Comparison of ENCODE assay signal across 1 cellular context in the genomic region with DNA sequence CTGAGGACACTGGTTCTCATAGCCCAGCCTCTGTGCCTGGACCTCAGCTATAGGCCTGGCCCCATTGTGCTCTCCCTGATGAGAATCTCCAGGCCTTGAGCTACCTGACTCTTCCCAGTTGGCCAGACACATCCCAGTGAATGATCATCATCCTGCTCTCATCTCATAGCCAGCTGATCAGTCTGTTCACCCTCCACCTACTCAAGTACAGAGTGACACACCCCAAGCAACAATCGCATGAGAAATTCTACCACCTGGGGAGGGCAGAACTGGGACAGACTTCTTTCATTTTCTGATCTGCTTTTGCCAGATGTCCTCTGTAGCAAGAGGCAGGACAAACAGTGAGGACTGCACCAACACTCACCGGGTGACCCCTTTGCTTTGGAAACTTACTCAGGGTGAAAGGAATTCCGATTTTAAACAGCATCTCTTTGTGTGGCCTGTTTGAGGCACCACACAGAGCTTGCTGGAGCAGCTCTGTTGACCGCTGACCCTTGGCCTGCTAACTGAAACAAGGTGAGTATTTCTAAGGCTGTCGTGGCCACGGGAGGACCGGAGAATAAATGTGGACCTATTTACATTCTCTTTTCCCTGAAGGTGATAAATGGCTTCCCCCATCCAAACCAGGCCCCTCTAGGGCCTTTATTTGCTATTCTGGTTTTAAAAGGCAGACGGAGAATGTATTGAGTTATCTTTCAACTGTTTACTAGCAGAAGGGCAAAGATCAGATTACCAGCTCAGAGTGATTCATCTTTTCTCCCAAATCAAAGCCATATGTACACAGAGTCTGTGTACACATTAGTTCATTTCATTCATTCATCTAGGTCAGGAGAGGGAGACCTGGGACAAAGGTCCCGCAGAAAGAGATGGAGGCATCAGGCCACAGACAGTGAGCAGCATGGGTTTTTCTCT.
TF ChIP-seq lines count a peak whose summit lies in the region.

No MANE protein-coding gene starts in this region.

TF ChIP-seq in HepG2, 621 proteins besides CTCF, POLR2A, EP300 and RAD21 (continued from another document and continues in another):
- TF ChIP-seq, protein P1, sequence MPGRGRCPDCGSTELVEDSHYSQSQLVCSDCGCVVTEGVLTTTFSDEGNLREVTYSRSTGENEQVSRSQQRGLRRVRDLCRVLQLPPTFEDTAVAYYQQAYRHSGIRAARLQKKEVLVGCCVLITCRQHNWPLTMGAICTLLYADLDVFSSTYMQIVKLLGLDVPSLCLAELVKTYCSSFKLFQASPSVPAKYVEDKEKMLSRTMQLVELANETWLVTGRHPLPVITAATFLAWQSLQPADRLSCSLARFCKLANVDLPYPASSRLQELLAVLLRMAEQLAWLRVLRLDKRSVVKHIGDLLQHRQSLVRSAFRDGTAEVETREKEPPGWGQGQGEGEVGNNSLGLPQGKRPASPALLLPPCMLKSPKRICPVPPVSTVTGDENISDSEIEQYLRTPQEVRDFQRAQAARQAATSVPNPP (CRISPR knock-in tag; IDR thresholded peaks at IDR 0.05): peak; percentile 93; the same call in 1 of the 2 replicates
- TF ChIP-seq RFXAP (CRISPR knock-in tag; IDR thresholded peaks at IDR 0.05; ENCODE audit: borderline replicate concordance) (peak; percentile 26), ZNF34 (CRISPR knock-in tag; IDR thresholded peaks at IDR 0.05; ENCODE audit: borderline replicate concordance) (peak; percentile 93; the same call in 1 of the 2 replicates), ERF (CRISPR knock-in tag; IDR thresholded peaks at IDR 0.05) (peak; percentile 58), RAD51 (IDR thresholded peaks at IDR 0.05; ENCODE audit: borderline replicate concordance) (no peak), MEIS2 (CRISPR knock-in tag; IDR thresholded peaks at IDR 0.05) (peak; percentile 99), PLSCR1 (CRISPR knock-in tag; IDR thresholded peaks at IDR 0.05; ENCODE audit: borderline replicate concordance) (no peak), ZNF761 (CRISPR knock-in tag; conservative IDR thresholded peaks at IDR 0.05) (peak; percentile 78; the same call in 1 of the 2 replicates), TAF1 (CRISPR knock-in tag; IDR thresholded peaks at IDR 0.05) (peak; percentile 54), NFE2L2 (IDR thresholded peaks at IDR 0.05; ENCODE audit: low read length) (no peak), STAG1 (CRISPR knock-in tag; IDR thresholded peaks at IDR 0.05) (peak; percentile 24), PAF1 (CRISPR knock-in tag; IDR thresholded peaks at IDR 0.05) (0 out of 2 replicates have a peak, but pooled peaks have one; percentile 21), ZNF564 (CRISPR knock-in tag; IDR thresholded peaks at IDR 0.05) (peak; percentile 62; the same call in 1 of the 2 replicates), NONO (IDR thresholded peaks at IDR 0.05) (no peak), NONO (CRISPR knock-in tag; conservative IDR thresholded peaks at IDR 0.05) (peak; percentile 67; the same call in 1 of the 2 replicates), PPARG (CRISPR knock-in tag; conservative IDR thresholded peaks at IDR 0.05) (peak; percentile 99), ZBTB4 (CRISPR knock-in tag; IDR thresholded peaks at IDR 0.05; ENCODE audit: borderline replicate concordance) (peak; percentile 76; the same call in 1 of the 2 replicates), ZNF878 (CRISPR knock-in tag; IDR thresholded peaks at IDR 0.05) (peak; percentile 90), SPEN (CRISPR knock-in tag; IDR thresholded peaks at IDR 0.05; ENCODE audit: low read depth) (no peak), ZNF331 (CRISPR knock-in tag; IDR thresholded peaks at IDR 0.05) (no peak; the same call in 1 of the 2 replicates), HMG20B (CRISPR knock-in tag; conservative IDR thresholded peaks at IDR 0.05) (peak; percentile 99), ARNT2 (CRISPR knock-in tag; IDR thresholded peaks at IDR 0.05; ENCODE audit: low read depth) (peak; percentile 64; the same call in 1 of the 2 replicates), KDM3A (CRISPR knock-in tag; IDR thresholded peaks at IDR 0.05; ENCODE audit: low read depth) (peak; percentile 82; the same call in 1 of the 2 replicates), RCOR2 (CRISPR knock-in tag; IDR thresholded peaks at IDR 0.05) (peak; percentile 99), KAT8 (CRISPR knock-in tag; IDR thresholded peaks at IDR 0.05) (peak; percentile 58), FOXA1 (IDR thresholded peaks at IDR 0.05) (peak; percentile 99), FOXA1 (CRISPR knock-in tag; IDR thresholded peaks at IDR 0.05) (peak; percentile 99), MXI1 (IDR thresholded peaks at IDR 0.05; ENCODE audit: borderline replicate concordance, low read depth, low read length) (peak; percentile 65; the same call in 1 of the 3 replicates), ZBTB7A (CRISPR knock-in tag; IDR thresholded peaks at IDR 0.05) (peak; percentile 66; the same call in 1 of the 2 replicates), FOSL2 (CRISPR knock-in tag; IDR thresholded peaks at IDR 0.05) (peak; percentile 96), KMT2A (CRISPR knock-in tag; IDR thresholded peaks at IDR 0.05) (peak; percentile 51; the same call in 1 of the 2 replicates), TARDBP (CRISPR knock-in tag; IDR thresholded peaks at IDR 0.05) (peak; percentile 82), ZBTB3 (CRISPR knock-in tag; IDR thresholded peaks at IDR 0.05; ENCODE audit: borderline replicate concordance, low read depth) (peak; percentile 75), ZNF607 (CRISPR knock-in tag; IDR thresholded peaks at IDR 0.05; ENCODE audit: borderline replicate concordance) (peak; percentile 31; the same call in 1 of the 2 replicates), SIN3A (IDR thresholded peaks at IDR 0.05; ENCODE audit: borderline replicate concordance, low read depth, low read length) (no peak), ZNF770 (CRISPR knock-in tag; IDR thresholded peaks at IDR 0.05) (peak; percentile 60; the same call in 1 of the 2 replicates), TBX3 (IDR thresholded peaks at IDR 0.05; ENCODE audit: borderline replicate concordance) (peak; percentile 97), POGZ (CRISPR knock-in tag; IDR thresholded peaks at IDR 0.05) (peak; percentile 77), NR2C2 (CRISPR knock-in tag; IDR thresholded peaks at IDR 0.05; ENCODE audit: borderline replicate concordance) (peak; percentile 85), NFYB (CRISPR knock-in tag; IDR thresholded peaks at IDR 0.05) (no peak; the same call in 1 of the 2 replicates), MIXL1 (CRISPR knock-in tag; IDR thresholded peaks at IDR 0.05) (peak; percentile 96), TBL1XR1 (IDR thresholded peaks at IDR 0.05; ENCODE audit: borderline replicate concordance, low read length, partially characterized antibody) (peak; percentile 95), PHF21A (CRISPR knock-in tag; IDR thresholded peaks at IDR 0.05) (peak; percentile 99), CSRNP1 (CRISPR knock-in tag; IDR thresholded peaks at IDR 0.05) (0 out of 2 replicates have a peak, but pooled peaks have one; percentile 56)
- TF ChIP-seq, protein P2, sequence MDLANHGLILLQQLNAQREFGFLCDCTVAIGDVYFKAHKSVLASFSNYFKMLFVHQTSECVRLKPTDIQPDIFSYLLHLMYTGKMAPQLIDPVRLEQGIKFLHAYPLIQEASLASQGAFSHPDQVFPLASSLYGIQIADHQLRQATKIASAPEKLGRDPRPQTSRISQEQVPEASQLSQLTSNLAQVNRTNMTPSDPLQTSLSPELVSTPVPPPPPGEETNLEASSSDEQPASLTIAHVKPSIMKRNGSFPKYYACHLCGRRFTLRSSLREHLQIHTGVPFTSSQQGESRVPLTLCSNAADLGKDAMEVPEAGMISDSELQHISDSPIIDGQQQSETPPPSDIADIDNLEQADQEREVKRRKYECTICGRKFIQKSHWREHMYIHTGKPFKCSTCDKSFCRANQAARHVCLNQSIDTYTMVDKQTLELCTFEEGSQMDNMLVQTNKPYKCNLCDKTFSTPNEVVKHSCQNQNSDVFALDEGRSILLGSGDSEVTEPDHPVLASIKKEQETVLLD (CRISPR knock-in tag; IDR thresholded peaks at IDR 0.05; ENCODE audit: low read depth): 0 out of 2 replicates have a peak, but pooled peaks have one; percentile 43
- TF ChIP-seq, protein P3, sequence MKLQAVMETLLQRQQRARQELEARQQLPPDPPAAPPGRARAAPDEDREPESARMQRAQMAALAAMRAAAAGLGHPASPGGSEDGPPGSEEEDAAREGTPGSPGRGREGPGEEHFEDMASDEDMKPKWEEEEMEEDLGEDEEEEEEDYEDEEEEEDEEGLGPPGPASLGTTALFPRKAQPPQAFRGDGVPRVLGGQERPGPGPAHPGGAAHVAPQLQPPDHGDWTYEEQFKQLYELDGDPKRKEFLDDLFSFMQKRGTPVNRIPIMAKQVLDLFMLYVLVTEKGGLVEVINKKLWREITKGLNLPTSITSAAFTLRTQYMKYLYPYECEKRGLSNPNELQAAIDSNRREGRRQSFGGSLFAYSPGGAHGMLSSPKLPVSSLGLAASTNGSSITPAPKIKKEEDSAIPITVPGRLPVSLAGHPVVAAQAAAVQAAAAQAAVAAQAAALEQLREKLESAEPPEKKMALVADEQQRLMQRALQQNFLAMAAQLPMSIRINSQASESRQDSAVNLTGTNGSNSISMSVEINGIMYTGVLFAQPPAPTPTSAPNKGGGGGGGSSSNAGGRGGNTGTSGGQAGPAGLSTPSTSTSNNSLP (IDR thresholded peaks at IDR 0.05; ENCODE audit: low read depth, low read length): peak; percentile 100
- TF ChIP-seq, protein P4, sequence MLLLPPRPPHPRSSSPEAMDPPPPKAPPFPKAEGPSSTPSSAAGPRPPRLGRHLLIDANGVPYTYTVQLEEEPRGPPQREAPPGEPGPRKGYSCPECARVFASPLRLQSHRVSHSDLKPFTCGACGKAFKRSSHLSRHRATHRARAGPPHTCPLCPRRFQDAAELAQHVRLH (CRISPR knock-in tag; IDR thresholded peaks at IDR 0.05; ENCODE audit: borderline replicate concordance, low read depth): peak; percentile 36; the same call in 1 of the 2 replicates
- TF ChIP-seq, protein P5, sequence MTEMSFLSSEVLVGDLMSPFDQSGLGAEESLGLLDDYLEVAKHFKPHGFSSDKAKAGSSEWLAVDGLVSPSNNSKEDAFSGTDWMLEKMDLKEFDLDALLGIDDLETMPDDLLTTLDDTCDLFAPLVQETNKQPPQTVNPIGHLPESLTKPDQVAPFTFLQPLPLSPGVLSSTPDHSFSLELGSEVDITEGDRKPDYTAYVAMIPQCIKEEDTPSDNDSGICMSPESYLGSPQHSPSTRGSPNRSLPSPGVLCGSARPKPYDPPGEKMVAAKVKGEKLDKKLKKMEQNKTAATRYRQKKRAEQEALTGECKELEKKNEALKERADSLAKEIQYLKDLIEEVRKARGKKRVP (CRISPR knock-in tag; IDR thresholded peaks at IDR 0.05): peak in 1 of 2 experiments; percentile 84; a peak in 2 of 4 replicates
